Comparison of ENCODE assay signal across 8 cellular contexts in the genomic region with DNA sequence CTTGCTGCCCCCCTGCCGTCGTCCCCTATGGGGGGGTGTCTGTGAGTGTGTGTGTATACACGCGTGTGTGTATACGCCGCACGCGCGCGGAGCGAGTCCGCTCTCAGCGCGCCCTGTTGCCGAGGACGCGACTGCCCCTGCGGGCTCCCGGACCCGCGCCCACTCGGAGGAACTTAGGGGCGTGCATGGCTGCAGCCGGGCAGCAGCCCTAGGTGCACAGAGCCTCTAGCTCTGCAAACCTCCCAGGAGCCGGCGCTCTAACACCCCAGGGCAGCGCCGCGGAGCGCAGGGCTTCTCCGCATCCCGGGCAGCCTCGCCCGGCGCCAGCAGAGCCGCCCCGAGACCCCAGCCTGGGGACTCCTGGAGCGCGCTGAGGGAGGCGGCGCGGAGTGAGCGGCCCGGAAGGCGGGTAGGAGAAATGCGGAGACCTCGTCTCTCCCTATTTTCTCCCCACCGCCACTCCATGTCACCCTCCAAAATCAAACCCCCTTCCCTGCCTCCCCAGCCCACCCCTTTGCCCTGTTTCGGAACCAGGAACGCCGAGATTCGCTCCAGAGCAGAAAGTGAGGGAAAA. TPM values are rescaled to one million over a fixed set of nuclear protein-coding genes. Genes with fewer than 3 reads are reported as not detected.
DNase-seq lines count a peak whose midpoint lies in the region; ATAC-seq and TF ChIP-seq lines count a peak whose summit lies in the region.

No MANE protein-coding gene starts in this region.

- TF ChIP-seq CTCF in Calu3 (IDR thresholded peaks at IDR 0.05; ENCODE audit: unreplicated experiment) (no peak), GM20000 (IDR thresholded peaks at IDR 0.05; ENCODE audit: extremely low read depth, missing control alignments) (no peak), NB4 (IDR thresholded peaks at IDR 0.05; ENCODE audit: low read depth, low read length) (no peak), fibroblast of pulmonary artery (IDR thresholded peaks at IDR 0.05; ENCODE audit: low read length, missing control alignments) (no peak), nephron progenitor cell (IDR thresholded peaks at IDR 0.05) (no peak)

- no peak for ATAC-seq in HG03095 (IDR thresholded peaks at IDR 0.05; ENCODE audit: unreplicated experiment)
- no peak for ATAC-seq in HG02870 (IDR thresholded peaks at IDR 0.05; ENCODE audit: unreplicated experiment)

- H3K4me3 Mint-ChIP-seq in Calu3 (ENCODE audit: low read depth, unreplicated experiment) (peak overlapping the region; percentile 70), nephron progenitor cell (peak overlapping the region; percentile 93)

- peak overlapping the region; percentile 20 for H3K27ac Mint-ChIP-seq in Calu3 (ENCODE audit: unreplicated experiment)
- no peak overlapping the region for H3K27ac Mint-ChIP-seq in nephron progenitor cell

- intact Hi-C loops in Calu3 (cut with micrococcal nuclease; ENCODE audit: unreplicated experiment), result loop anchor here (2.0 kb wide), 1 partner anchor 16 kb away; no protein-coding TSS in a partner anchor

- H3K4me3 ChIP-seq in NB4 (ENCODE audit: low read depth, low read length) (peak overlapping the region; percentile 86), fibroblast of pulmonary artery (replicated peaks; ENCODE audit: low read depth, low read length) (peak overlapping the region; percentile 68)

- H3K9me3 Mint-ChIP-seq in Calu3 (ENCODE audit: low read depth, unreplicated experiment) (peaks cover 2% of the 10 kb centered on the region), nephron progenitor cell (peaks cover 14% of the 10 kb centered on the region)

- peaks cover 21% of the 10 kb centered on the region for H3K36me3 Mint-ChIP-seq in Calu3 (ENCODE audit: insufficient read depth, unreplicated experiment)
- H3K36me3 Mint-ChIP-seq in nephron progenitor cell (ENCODE audit: low read depth), result peaks cover 5% of the 10 kb centered on the region

- DNase-seq in Calu3 (peak; percentile 50), GM20000 (ENCODE audit: low spot score) (peak; percentile 64), NB4 (ENCODE audit: low read depth) (peak; percentile 74), fibroblast of pulmonary artery (ENCODE audit: low read depth) (peak; percentile 44), nephron progenitor cell (peak; percentile 61)
- DNase-seq in activated T-cell treated with anti-CD3 and anti-CD28 coated beads, Interleukin-2, amount 50 U/mL, for 48 hours, result peak; percentile 71 to 75

- H3K27me3 Mint-ChIP-seq in Calu3 (ENCODE audit: unreplicated experiment), result no peaks in the 10 kb centered on the region
- H3K27me3 Mint-ChIP-seq in nephron progenitor cell (ENCODE audit: low read depth, poor library complexity), result peaks cover 40% of the 10 kb centered on the region

- BruUV-seq in Calu3 (replicated peaks; lab: Mats Ljungman, UMichigan), result no TSS peak

- TF ChIP-seq POLR2A in NB4 (IDR thresholded peaks at IDR 0.05; ENCODE audit: extremely low read depth, insufficient read length), result no peak

- CTCF ChIA-PET in Calu3 (lab: Charles Lee), result interaction anchor here (0.6 kb wide), 2 partner anchors 87 to 599 kb away, joined by 6 to 7 read pairs; no protein-coding TSS in a partner anchor

- no peaks in the 10 kb centered on the region for H3K4me1 Mint-ChIP-seq in Calu3 (ENCODE audit: low read depth, unreplicated experiment)
- H3K4me1 Mint-ChIP-seq in nephron progenitor cell, result peaks cover 26% of the 10 kb centered on the region

RNA-seq across cellular contexts. Expression of gene ITPKB, which starts 0.6 kb away (rescaled TPM):
- total RNA-seq in Calu3 (2022), result 9.8 and 11.8 TPM in 2 replicates
